Comparison of ENCODE assay signal across 11 cellular contexts in genomic region chr13:114057131-114058050, GRCh38.
DNase-seq lines count a peak whose midpoint lies in the region; ATAC-seq and TF ChIP-seq lines count a peak whose summit lies in the region.
"Had no signal": no experiment of that assay in that cellular context is flagged by ENCODE, and none has a peak within 500 bp of the region (broad histone marks: within the 10 kb centered on the region; RNA-seq: fewer than 3 reads in every experiment).

No MANE protein-coding gene starts in this region.

- H3K9me3 Mint-ChIP-seq in CD14-positive monocyte (peaks cover 0 to 3% (median 0%) of the 10 kb centered on the region in 7 donors), memory B cell (no peaks in the 10 kb centered on the region)
- no peaks in the 10 kb centered on the region for H3K9me3 Mint-ChIP-seq in activated T-helper 17 cell treated with anti-CD3 and anti-CD28 coated beads, Interleukin-2, amount 50 U/mL, for 72 hours

- no peak for ATAC-seq in activated T-helper 17 cell treated with anti-CD3 and anti-CD28 coated beads, Interleukin-2, amount 50 U/mL, for 72 hours (replicated peaks)
- ATAC-seq in memory B cell (ENCODE audit: low read depth): no peak

- no peaks in the 10 kb centered on the region for H3K27me3 ChIP-seq in Peyer's patch

- DNase-seq in CD14-positive monocyte (ENCODE audit: low spot score) (no peak), memory B cell (ENCODE audit: low spot score in 2 of 2) (no peak), Peyer's patch (no peak), NAMALWA (ENCODE audit: low spot score) (no peak), kidney glomerular epithelial cell (lab: John Stamatoyannopoulos, UW) (no peak)
- no peak for DNase-seq in activated CD4-positive, alpha-beta T cell treated with anti-CD3 and anti-CD28 coated beads for 4 hours
- DNase-seq: NCI-H1436 treated with DMSO at 0.1 percent for 48 hours; occipital lobe; stimulated activated CD4-positive, alpha-beta T cell treated with anti-CD3 and anti-CD28 coated beads, Interleukin-2, amount 100 ng/mL, for 24 hours had no signal

- H3K36me3 ChIP-seq in HEK293 (ENCODE audit: control insufficient read depth in 2 of 2, insufficient read depth in 1 of 2, low read length in 2 of 2): peaks cover 0 to 3% of the 10 kb centered on the region in 2 experiments; a peak in 1 of 3 replicates
- H3K36me3 ChIP-seq in Peyer's patch: peaks cover 0 to 7% (median 0%) of the 10 kb centered on the region in 3 donors

- H3K27me3 Mint-ChIP-seq in CD14-positive monocyte (ENCODE audit: low read depth in 3 of 3) (peaks cover 0 to 5% (median 0%) of the 10 kb centered on the region in 3 donors), memory B cell (no peaks in the 10 kb centered on the region)
- H3K27me3 Mint-ChIP-seq in activated T-helper 17 cell treated with anti-CD3 and anti-CD28 coated beads, Interleukin-2, amount 50 U/mL, for 72 hours: no peaks in the 10 kb centered on the region

- no peak overlapping the region for H3K27ac ChIP-seq in HEK293 (ENCODE audit: extremely low read depth, low read depth, low read length)
- H3K27ac ChIP-seq in Peyer's patch: no peak overlapping the region

- H3K4me3 ChIP-seq in HEK293 (ENCODE audit: low read depth, low read length) (no peak overlapping the region), Peyer's patch (no peak overlapping the region)

- H3K4me1 Mint-ChIP-seq in CD14-positive monocyte (peaks cover 67% of the 10 kb centered on the region), memory B cell (peaks cover 41% of the 10 kb centered on the region)
- peaks cover 4% of the 10 kb centered on the region for H3K4me1 Mint-ChIP-seq in activated T-helper 17 cell treated with anti-CD3 and anti-CD28 coated beads, Interleukin-2, amount 50 U/mL, for 72 hours

- H3K27ac Mint-ChIP-seq in CD14-positive monocyte: peak overlapping the region; percentile 13 to 74 (median 63)
- peak overlapping the region; percentile 58 for H3K27ac Mint-ChIP-seq in activated T-helper 17 cell treated with anti-CD3 and anti-CD28 coated beads, Interleukin-2, amount 50 U/mL, for 72 hours
- H3K27ac Mint-ChIP-seq in memory B cell: peak overlapping the region; percentile 75

- H3K9me3 ChIP-seq in HEK293 (ENCODE audit: control insufficient read depth, insufficient read depth, low read depth, low read length): no peaks in the 10 kb centered on the region
- no peaks in the 10 kb centered on the region for H3K9me3 ChIP-seq in Peyer's patch

- H3K4me1 ChIP-seq in HEK293 (ENCODE audit: control insufficient read depth, insufficient read depth, low read length) (no peaks in the 10 kb centered on the region), Peyer's patch (peaks cover 0 to 37% (median 12%) of the 10 kb centered on the region in 4 donors)

- no peak for TF ChIP-seq POLR2A in Peyer's patch (IDR thresholded peaks at IDR 0.05)

- peak overlapping the region; percentile 37 to 78 for H3K4me3 Mint-ChIP-seq in CD14-positive monocyte
- no peak overlapping the region for H3K4me3 Mint-ChIP-seq in activated T-helper 17 cell treated with anti-CD3 and anti-CD28 coated beads, Interleukin-2, amount 50 U/mL, for 72 hours
- H3K4me3 Mint-ChIP-seq in memory B cell: peak overlapping the region; percentile 62

- intact Hi-C loops in CD14-positive monocyte (cut with micrococcal nuclease): loop anchor here in 1 of 2 donors (5.0 kb wide), 1 partner anchor 55 kb away; no protein-coding TSS in a partner anchor

- POLR2A ChIA-PET in HEK293 (lab: Yijun Ruan, JAX): no interaction called here

- no peak for TF ChIP-seq CTCF in CD14-positive monocyte (IDR thresholded peaks at IDR 0.05)
- TF ChIP-seq CTCF in HEK293 (tag by site-specific recombination; IDR thresholded peaks at IDR 0.05): no peak
- no peak for TF ChIP-seq CTCF in Peyer's patch (IDR thresholded peaks at IDR 0.05)

- H3K36me3 Mint-ChIP-seq in CD14-positive monocyte: peaks cover 36 to 51% of the 10 kb centered on the region in 2 donors
- H3K36me3 Mint-ChIP-seq in activated T-helper 17 cell treated with anti-CD3 and anti-CD28 coated beads, Interleukin-2, amount 50 U/mL, for 72 hours (ENCODE audit: low read depth): peaks cover 47% of the 10 kb centered on the region
- H3K36me3 Mint-ChIP-seq in memory B cell: peaks cover 9% of the 10 kb centered on the region

- CTCF ChIA-PET in HEK293 (lab: Yijun Ruan, JAX): interaction anchor here (0.8 to 1.2 kb wide), 2 partner anchors 12 to 104 kb away, joined by 5 to 7 read pairs; no protein-coding TSS in a partner anchor

TF ChIP-seq in HEK293, 187 proteins besides CTCF, POLR2A, EP300 and RAD21:
- TF ChIP-seq ZNF350 (tag by site-specific recombination; IDR thresholded peaks at IDR 0.05) (no peak), ZNF146 (tag by site-specific recombination; IDR thresholded peaks at IDR 0.05) (no peak), ZIC2 (tag by site-specific recombination; IDR thresholded peaks at IDR 0.05) (peak; percentile 84), HOXA7 (CRISPR knock-in tag; IDR thresholded peaks at IDR 0.05; ENCODE audit: borderline replicate concordance) (no peak), ZBTB17 (tag by site-specific recombination; IDR thresholded peaks at IDR 0.05) (peak; percentile 56; the same call in 1 of the 2 replicates), GLIS1 (tag by site-specific recombination; IDR thresholded peaks at IDR 0.05) (0 out of 2 replicates have a peak, but pooled peaks have one; percentile 26), SETDB1 (IDR thresholded peaks at IDR 0.05; ENCODE audit: insufficient read length, low read length) (no peak), RBAK (tag by site-specific recombination; IDR thresholded peaks at IDR 0.05) (no peak)
